Comparison of ENCODE assay signal across 1 cellular context in genomic region chr20:24608926-24609667, GRCh38.
TF ChIP-seq lines count a peak whose summit lies in the region.

No MANE protein-coding gene starts in this region.

TF ChIP-seq in GM12878, 131 proteins besides CTCF, POLR2A, EP300 and RAD21 (continued from another document):
- peak; percentile 87 for TF ChIP-seq SKIL (IDR thresholded peaks at IDR 0.05; ENCODE audit: low read depth, poor library complexity, severe bottlenecking)
- peak; percentile 87 for TF ChIP-seq RUNX3 (IDR thresholded peaks at IDR 0.05; ENCODE audit: low read length)
- TF ChIP-seq E2F4 (IDR thresholded peaks at IDR 0.05; ENCODE audit: low read depth, low read length): no peak
TF ChIP-seq in GM12878: peak in this region for 15.
